ENCODE assay signal across 8 cellular contexts in the genomic region with DNA sequence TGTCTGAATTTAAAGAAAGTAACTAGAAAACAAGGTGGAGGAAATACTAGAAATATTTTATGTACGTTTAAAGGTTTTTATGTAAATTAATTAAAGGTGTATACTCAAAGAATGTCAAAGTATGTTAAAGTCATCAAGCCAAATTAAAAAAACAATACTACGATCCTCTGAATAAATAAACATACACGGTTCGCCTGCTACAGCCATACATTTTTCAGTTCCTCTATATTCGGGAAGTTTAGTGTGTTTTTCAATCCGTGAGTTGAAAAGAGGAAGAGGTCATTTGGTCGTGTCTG.
DNase-seq lines count a peak whose midpoint lies in the region; ATAC-seq and TF ChIP-seq lines count a peak whose summit lies in the region.

No MANE protein-coding gene starts in this region.

- no peaks in the 10 kb centered on the region for H3K9me3 ChIP-seq in iPS DF 6.9 (ENCODE audit: control insufficient read depth, insufficient read depth, low read length)

- H3K36me3 ChIP-seq in iPS DF 6.9 (ENCODE audit: control insufficient read depth, insufficient read depth, low read length), result no peaks in the 10 kb centered on the region

- DNase-seq in HL-60 (ENCODE audit: low read depth in 1 of 2, low spot score in 1 of 2) (no peak), iPS DF 6.9 (ENCODE audit: low read depth, low spot score) (no peak), RPMI8226 (no peak), 8988T (no peak), OCI-M1 (lab: John Stamatoyannopoulos, UW) (no peak)
- no peak for DNase-seq in stimulated activated effector memory CD8-positive, alpha-beta T cell treated with anti-CD3 and anti-CD28 coated beads, Interleukin-12 subunit alpha, Interleukin-12 subunit beta, amount 100 ng/mL, for 72 hours (ENCODE audit: low spot score in 2 of 2)

- H3K27me3 ChIP-seq in HL-60 (ENCODE audit: insufficient read depth, poor library complexity, severe bottlenecking) (no peaks in the 10 kb centered on the region), iPS DF 6.9 (ENCODE audit: control insufficient read depth, insufficient read depth, low read length) (no peaks in the 10 kb centered on the region)

- H3K36me3 Mint-ChIP-seq in stimulated activated effector memory CD8-positive, alpha-beta T cell treated with anti-CD3 and anti-CD28 coated beads, Interleukin-12 subunit alpha, Interleukin-12 subunit beta, amount 100 ng/mL, for 72 hours, result peaks cover 10% of the 10 kb centered on the region

- peaks cover 38% of the 10 kb centered on the region for H3K4me1 Mint-ChIP-seq in stimulated activated effector memory CD8-positive, alpha-beta T cell treated with anti-CD3 and anti-CD28 coated beads, Interleukin-12 subunit alpha, Interleukin-12 subunit beta, amount 100 ng/mL, for 72 hours

- H3K27ac Mint-ChIP-seq in stimulated activated effector memory CD8-positive, alpha-beta T cell treated with anti-CD3 and anti-CD28 coated beads, Interleukin-12 subunit alpha, Interleukin-12 subunit beta, amount 100 ng/mL, for 72 hours, result no peak overlapping the region

- TF ChIP-seq CTCF in HL-60 (IDR thresholded peaks at IDR 0.05; ENCODE audit: insufficient read depth, low read length) (no peak), WI38 (IDR thresholded peaks at IDR 0.05; ENCODE audit: low read depth, low read length) (no peak)

- H3K27ac ChIP-seq in HL-60 (replicated peaks), result peak overlapping the region; percentile 82
- no peak overlapping the region for H3K27ac ChIP-seq in iPS DF 6.9 (ENCODE audit: low read length)

- peak overlapping the region; percentile 84 for H3K4me3 Mint-ChIP-seq in stimulated activated effector memory CD8-positive, alpha-beta T cell treated with anti-CD3 and anti-CD28 coated beads, Interleukin-12 subunit alpha, Interleukin-12 subunit beta, amount 100 ng/mL, for 72 hours

- H3K4me3 ChIP-seq in HL-60 (replicated peaks; ENCODE audit: insufficient read depth, low read length) (peak overlapping the region; percentile 94), WI38 (ENCODE audit: low read depth, low read length) (peak overlapping the region; percentile 78), iPS DF 6.9 (ENCODE audit: low read length) (peak overlapping the region; percentile 76; the same call in 1 of the 2 replicates)

- no peaks in the 10 kb centered on the region for H3K4me1 ChIP-seq in iPS DF 6.9 (ENCODE audit: control insufficient read depth, insufficient read depth, low read length)

- ATAC-seq in stimulated activated effector memory CD8-positive, alpha-beta T cell treated with anti-CD3 and anti-CD28 coated beads, Interleukin-12 subunit alpha, Interleukin-12 subunit beta, amount 100 ng/mL, for 72 hours, result no peak
- ATAC-seq in HG03571 (IDR thresholded peaks at IDR 0.05; ENCODE audit: unreplicated experiment), result no peak

- no peaks in the 10 kb centered on the region for H3K9me3 Mint-ChIP-seq in stimulated activated effector memory CD8-positive, alpha-beta T cell treated with anti-CD3 and anti-CD28 coated beads, Interleukin-12 subunit alpha, Interleukin-12 subunit beta, amount 100 ng/mL, for 72 hours

- 100% methylated on average over 1 of the region's 7 CpGs for WGBS in iPS DF 6.9 (ENCODE audit: insufficient coverage, insufficient read length)
